12 cellular contexts compared by ENCODE assay signal in the genomic region with DNA sequence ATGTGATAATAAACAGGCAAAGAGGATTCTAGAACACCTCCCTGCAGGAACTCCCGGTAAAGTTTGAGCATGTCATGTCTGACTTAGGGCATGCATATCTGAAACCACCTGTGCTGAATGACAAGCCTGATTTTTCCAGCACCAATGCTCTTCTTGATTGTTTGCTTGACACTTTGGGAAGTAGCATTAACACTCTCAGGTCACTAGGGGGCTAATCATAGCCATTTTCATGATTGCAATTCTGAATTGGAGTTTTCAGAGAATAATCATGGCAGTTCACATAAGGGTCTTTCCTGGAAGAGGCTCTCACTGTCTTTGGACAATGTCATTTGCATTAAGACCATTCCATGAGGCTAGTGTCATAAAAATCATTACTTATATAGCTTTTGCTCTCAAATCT.
DNase-seq lines count a peak whose midpoint lies in the region; ATAC-seq and TF ChIP-seq lines count a peak whose summit lies in the region.
"Had no signal": no experiment of that assay in that cellular context is flagged by ENCODE, and none has a peak within 500 bp of the region (broad histone marks: within the 10 kb centered on the region; RNA-seq: fewer than 3 reads in every experiment).

No MANE protein-coding gene starts in this region.

- H3K9me3 ChIP-seq in heart left ventricle (no peaks in the 10 kb centered on the region), OCI-LY1 (ENCODE audit: low read length) (no peaks in the 10 kb centered on the region), upper lobe of right lung (no peaks in the 10 kb centered on the region), SJCRH30 (replicated peaks) (no peaks in the 10 kb centered on the region)

- TF ChIP-seq CTCF in heart left ventricle (IDR thresholded peaks at IDR 0.05) (peak in 8 of 12 donors; percentile 11 to 40 (median 35)), OCI-LY1 (IDR thresholded peaks at IDR 0.05; ENCODE audit: low read length) (peak; percentile 24; the same call in 1 of the 2 replicates), fibroblast of mammary gland (conservative IDR thresholded peaks at IDR 0.05; ENCODE audit: control insufficient read depth, insufficient read depth, low read depth, low read length) (peak; percentile 16), upper lobe of right lung (IDR thresholded peaks at IDR 0.05) (peak; percentile 29)

- WGBS in heart left ventricle, 4 donors, result 43 to 67% (median 59%) methylated on average over 1 of the region's 1 CpG

- no peaks in the 10 kb centered on the region for H3F3A ChIP-seq in OCI-LY1 (ENCODE audit: insufficient read depth, low read length)

- DNase-seq in heart left ventricle (no peak), Right ventricle myocardium superior (no peak), fibroblast of mammary gland (ENCODE audit: low read depth) (no peak), upper lobe of right lung (no peak), AG08395 (ENCODE audit: low spot score) (no peak), SJCRH30 (no peak)
- DNase-seq: activated B cell treated with CpG ODN at 0.5 μM for 24 hours; CD8-positive, alpha-beta memory T cell; left colon; NCI-H774 had no signal

- no peak overlapping the region for H3K4me3 ChIP-seq in heart left ventricle
- no peak overlapping the region for H3K4me3 ChIP-seq in OCI-LY1 (ENCODE audit: low read depth, low read length, poor library complexity, severe bottlenecking)
- no peak overlapping the region for H3K4me3 ChIP-seq in fibroblast of mammary gland (ENCODE audit: control insufficient read depth, low read depth, low read length)
- no peak overlapping the region for H3K4me3 ChIP-seq in upper lobe of right lung
- H3K4me3 ChIP-seq in SJCRH30, result no peak overlapping the region

- H3K4me2 ChIP-seq in OCI-LY1 (ENCODE audit: low read length), result no peak overlapping the region

- H3K27ac ChIP-seq in heart left ventricle (no peak overlapping the region), OCI-LY1 (ENCODE audit: low read depth, low read length, poor library complexity, severe bottlenecking) (no peak overlapping the region), upper lobe of right lung (no peak overlapping the region), SJCRH30 (no peak overlapping the region)

- H4K20me1 ChIP-seq in OCI-LY1 (ENCODE audit: insufficient read depth, low read length), result no peaks in the 10 kb centered on the region

- H3K27me3 ChIP-seq in heart left ventricle (no peaks in the 10 kb centered on the region), OCI-LY1 (ENCODE audit: insufficient read depth, low read length) (no peaks in the 10 kb centered on the region), upper lobe of right lung (no peaks in the 10 kb centered on the region), SJCRH30 (no peaks in the 10 kb centered on the region)

- H3K36me3 ChIP-seq in heart left ventricle (no peaks in the 10 kb centered on the region), OCI-LY1 (ENCODE audit: insufficient read depth, low read length) (no peaks in the 10 kb centered on the region), upper lobe of right lung (no peaks in the 10 kb centered on the region), SJCRH30 (no peaks in the 10 kb centered on the region)

- H3K4me1 ChIP-seq in heart left ventricle (no peaks in the 10 kb centered on the region), OCI-LY1 (ENCODE audit: insufficient read depth, low read length, severe bottlenecking) (no peaks in the 10 kb centered on the region), upper lobe of right lung (no peaks in the 10 kb centered on the region), SJCRH30 (no peaks in the 10 kb centered on the region)

- no peak for TF ChIP-seq POLR2A in heart left ventricle (IDR thresholded peaks at IDR 0.05)

- ATAC-seq in heart left ventricle (no peak), Right ventricle myocardium superior (ENCODE audit: poor library complexity) (no peak), upper lobe of right lung (no peak), GM19351 (IDR thresholded peaks at IDR 0.05; ENCODE audit: unreplicated experiment) (no peak)
- ATAC-seq: left colon had no signal

- H2AFZ ChIP-seq in OCI-LY1 (ENCODE audit: low read length), result no peak overlapping the region

- H3K9me2 ChIP-seq in OCI-LY1 (ENCODE audit: low read depth, low read length), result no peaks in the 10 kb centered on the region

- intact Hi-C loops in heart left ventricle (cut with DNase I) (no loop called here), Right ventricle myocardium superior (cut with DNase I) (no loop called here), upper lobe of right lung (cut with DNase I) (no loop called here)

- H3K79me2 ChIP-seq in OCI-LY1 (ENCODE audit: insufficient read depth, low read length), result no peaks in the 10 kb centered on the region

- no peak overlapping the region for H3K9ac ChIP-seq in OCI-LY1 (ENCODE audit: low read length)
